ENCODE assay signal across 8 cellular contexts in the genomic region with DNA sequence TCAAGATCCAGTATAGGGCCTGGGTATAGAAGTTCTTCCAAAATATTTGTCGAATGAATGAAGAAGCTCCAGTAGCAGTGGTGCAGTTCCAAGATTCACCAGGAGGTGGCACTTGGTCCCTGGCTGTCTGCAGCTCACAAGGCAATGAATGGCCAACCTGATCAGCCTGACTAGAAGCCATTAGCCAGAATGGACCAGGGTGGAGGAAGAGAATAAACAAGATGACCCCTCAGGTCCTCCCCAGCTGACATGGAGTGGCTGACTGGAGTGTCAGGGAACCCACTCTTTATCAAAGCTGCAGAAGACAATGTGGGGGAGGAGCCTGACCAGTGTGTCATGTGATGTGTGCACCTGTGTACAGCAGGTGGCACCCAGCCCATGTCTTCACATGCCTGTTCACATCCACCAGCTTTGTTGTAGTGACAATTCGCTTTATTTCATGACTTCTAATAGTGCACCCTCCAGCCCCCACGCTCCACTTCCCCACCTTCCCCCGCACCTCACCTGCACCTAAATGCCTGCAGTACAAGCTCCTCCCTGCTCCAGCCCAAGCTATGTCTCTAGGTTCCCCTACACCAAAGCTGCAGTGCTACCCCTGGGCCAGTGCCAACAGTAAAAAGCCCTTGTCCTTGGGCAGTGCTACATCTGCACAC. TPM values are rescaled to one million over a fixed set of nuclear protein-coding genes. Genes with fewer than 3 reads are reported as not detected.
DNase-seq lines count a peak whose midpoint lies in the region; ATAC-seq and TF ChIP-seq lines count a peak whose summit lies in the region.

No MANE protein-coding gene starts in this region.

- TF ChIP-seq CTCF in AG10803 (conservative IDR thresholded peaks at IDR 0.05; ENCODE audit: low read length) (peak; percentile 100), WI38 (IDR thresholded peaks at IDR 0.05; ENCODE audit: low read depth, low read length) (peak; percentile 99)

- DNase-seq in AG10803 (ENCODE audit: low read depth) (peak; percentile 86), H4 (ENCODE audit: low spot score) (peak; percentile 70), NCI-H2196 (lab: John Stamatoyannopoulos, UW; ENCODE audit: unreplicated experiment) (peak; percentile 85), T47D (ENCODE audit: low read depth in 1 of 2, low spot score in 1 of 2) (peak; percentile 61 to 88), inferior parietal cortex (ENCODE audit: extremely low spot score) (peak; percentile 88)
- DNase-seq in stimulated activated CD4-positive, alpha-beta T cell treated with anti-CD3 and anti-CD28 coated beads, Interleukin-15, amount 100 ng/mL, for 48 hours (ENCODE audit: low read depth in 2 of 2) = peak; percentile 69 to 80

- H3K4me3 ChIP-seq in AG10803 (ENCODE audit: low read length) (peak overlapping the region; percentile 76), WI38 (ENCODE audit: low read depth, low read length) (no peak overlapping the region)

- no peak for ATAC-seq in GM18909 (IDR thresholded peaks at IDR 0.05; ENCODE audit: poor library complexity, unreplicated experiment)

- in situ Hi-C loops in T47D (cut with HindIII; ENCODE audit: low pct_unique_long_range_greater_than_20kb, low sequenced_read_pairs) = no loop called here

RNA-seq across cellular contexts. Expression of a gene that starts 3.0 kb away (rescaled TPM):
- 1.5 and 1.6 TPM in 2 replicates for total RNA-seq in H4 (2014; rRNA removed; shearing (Covaris generic))
